19 cellular contexts compared by ENCODE assay signal in genomic region chr7:119256446-119257131, GRCh38.
"Had no signal": no experiment of that assay in that cellular context is flagged by ENCODE, and none has a peak within 500 bp of the region (broad histone marks: within the 10 kb centered on the region; RNA-seq: fewer than 3 reads in every experiment).

No MANE protein-coding gene starts in this region.

- DNase-seq: activated CD4-positive, alpha-beta memory T cell treated with anti-CD3 and anti-CD28 coated beads, Interleukin-2, amount 10 ng/mL, durations not matched to agents 7 days and 5 days; activated CD4-positive, alpha-beta T cell treated with anti-CD3 and anti-CD28 coated beads for 1 hour; activated gamma-delta T cell; activated naive CD8-positive, alpha-beta T cell treated with anti-CD3 and anti-CD28 coated beads, Interleukin-2, amount 10 ng/mL, durations not matched to agents 7 days and 5 days; activated T-cell treated with anti-CD3 and anti-CD28 coated beads, Interleukin-2, amount 50 U/mL, for 48 hours; anterior cingulate cortex; colonic mucosa; kidney; left ventricle myocardium inferior; natural killer cell; nucleus accumbens; thyroid gland had no signal

- H3K4me1 ChIP-seq: colonic mucosa, gastroesophageal sphincter, left ventricle myocardium inferior, right atrium auricular region, thyroid gland, vagina had no signal

- H3K4me1 Mint-ChIP-seq: activated CD4-positive, alpha-beta memory T cell treated with anti-CD3 and anti-CD28 coated beads, Interleukin-2, amount 10 ng/mL, durations not matched to agents 7 days and 5 days; activated naive CD8-positive, alpha-beta T cell treated with anti-CD3 and anti-CD28 coated beads, Interleukin-2, amount 10 ng/mL, durations not matched to agents 7 days and 5 days; memory B cell; natural killer cell; stimulated activated effector memory CD8-positive, alpha-beta T cell treated with anti-CD3 and anti-CD28 coated beads, Interleukin-12 subunit alpha, Interleukin-12 subunit beta, amount 100 ng/mL, for 72 hours had no signal

- H3K27ac Mint-ChIP-seq: activated CD4-positive, alpha-beta memory T cell treated with anti-CD3 and anti-CD28 coated beads, Interleukin-2, amount 10 ng/mL, durations not matched to agents 7 days and 5 days; activated naive CD8-positive, alpha-beta T cell treated with anti-CD3 and anti-CD28 coated beads, Interleukin-2, amount 10 ng/mL, durations not matched to agents 7 days and 5 days; memory B cell; natural killer cell; stimulated activated effector memory CD8-positive, alpha-beta T cell treated with anti-CD3 and anti-CD28 coated beads, Interleukin-12 subunit alpha, Interleukin-12 subunit beta, amount 100 ng/mL, for 72 hours had no signal

- H3K4me3 Mint-ChIP-seq: activated CD4-positive, alpha-beta memory T cell treated with anti-CD3 and anti-CD28 coated beads, Interleukin-2, amount 10 ng/mL, durations not matched to agents 7 days and 5 days; activated naive CD8-positive, alpha-beta T cell treated with anti-CD3 and anti-CD28 coated beads, Interleukin-2, amount 10 ng/mL, durations not matched to agents 7 days and 5 days; memory B cell; natural killer cell; stimulated activated effector memory CD8-positive, alpha-beta T cell treated with anti-CD3 and anti-CD28 coated beads, Interleukin-12 subunit alpha, Interleukin-12 subunit beta, amount 100 ng/mL, for 72 hours had no signal

- H3K36me3 Mint-ChIP-seq: activated naive CD8-positive, alpha-beta T cell treated with anti-CD3 and anti-CD28 coated beads, Interleukin-2, amount 10 ng/mL, durations not matched to agents 7 days and 5 days; memory B cell; natural killer cell; stimulated activated effector memory CD8-positive, alpha-beta T cell treated with anti-CD3 and anti-CD28 coated beads, Interleukin-12 subunit alpha, Interleukin-12 subunit beta, amount 100 ng/mL, for 72 hours had no signal

- H3K9me3 ChIP-seq: colonic mucosa, left ventricle myocardium inferior, right atrium auricular region, thyroid gland, vagina had no signal

- H3K27me3 ChIP-seq: colonic mucosa, gastroesophageal sphincter, hepatocyte, right atrium auricular region, thyroid gland, vagina had no signal

- H3K27me3 Mint-ChIP-seq: activated CD4-positive, alpha-beta memory T cell treated with anti-CD3 and anti-CD28 coated beads, Interleukin-2, amount 10 ng/mL, durations not matched to agents 7 days and 5 days; activated naive CD8-positive, alpha-beta T cell treated with anti-CD3 and anti-CD28 coated beads, Interleukin-2, amount 10 ng/mL, durations not matched to agents 7 days and 5 days; memory B cell had no signal

- H3K9me3 Mint-ChIP-seq: activated CD4-positive, alpha-beta memory T cell treated with anti-CD3 and anti-CD28 coated beads, Interleukin-2, amount 10 ng/mL, durations not matched to agents 7 days and 5 days; activated naive CD8-positive, alpha-beta T cell treated with anti-CD3 and anti-CD28 coated beads, Interleukin-2, amount 10 ng/mL, durations not matched to agents 7 days and 5 days had no signal

- ATAC-seq: gastroesophageal sphincter; natural killer cell; stimulated activated effector memory CD8-positive, alpha-beta T cell treated with anti-CD3 and anti-CD28 coated beads, Interleukin-12 subunit alpha, Interleukin-12 subunit beta, amount 100 ng/mL, for 72 hours had no signal

- H3K36me3 ChIP-seq: colonic mucosa, gastroesophageal sphincter, left ventricle myocardium inferior, right atrium auricular region, thyroid gland, vagina had no signal

- H3K27ac ChIP-seq: colonic mucosa, gastroesophageal sphincter, hepatocyte, left ventricle myocardium inferior, right atrium auricular region, thyroid gland, vagina had no signal

- H3K4me3 ChIP-seq: colonic mucosa, gastroesophageal sphincter, hepatocyte, left ventricle myocardium inferior, right atrium auricular region, smooth muscle cell, thyroid gland, vagina had no signal
